ENCODE assay signal across 15 cellular contexts in genomic region chr17:77131919-77132318, GRCh38. TPM values are rescaled to one million over a fixed set of nuclear protein-coding genes. Genes with fewer than 3 reads are reported as not detected.
DNase-seq lines count a peak whose midpoint lies in the region; ATAC-seq and TF ChIP-seq lines count a peak whose summit lies in the region.
"Had no signal": no experiment of that assay in that cellular context is flagged by ENCODE, and none has a peak within 500 bp of the region (broad histone marks: within the 10 kb centered on the region; RNA-seq: fewer than 3 reads in every experiment).

No MANE protein-coding gene starts in this region.

- H3K27ac Mint-ChIP-seq in activated CD4-positive, alpha-beta memory T cell treated with anti-CD3 and anti-CD28 coated beads, Interleukin-2, amount 10 ng/mL, durations not matched to agents 7 days and 5 days: no peak overlapping the region
- H3K27ac Mint-ChIP-seq: activated CD8-positive, alpha-beta memory T cell treated with anti-CD3 and anti-CD28 coated beads, Interleukin-2, amount 10 ng/mL, durations not matched to agents 7 days and 5 days; activated naive CD4-positive, alpha-beta T cell treated with anti-CD3 and anti-CD28 coated beads, Interleukin-2, amount 50 U/mL, for 24 hours had no signal

- H3K4me3 Mint-ChIP-seq in activated CD4-positive, alpha-beta memory T cell treated with anti-CD3 and anti-CD28 coated beads, Interleukin-2, amount 10 ng/mL, durations not matched to agents 7 days and 5 days: no peak overlapping the region
- H3K4me3 Mint-ChIP-seq: activated CD8-positive, alpha-beta memory T cell treated with anti-CD3 and anti-CD28 coated beads, Interleukin-2, amount 10 ng/mL, durations not matched to agents 7 days and 5 days; activated naive CD4-positive, alpha-beta T cell treated with anti-CD3 and anti-CD28 coated beads, Interleukin-2, amount 50 U/mL, for 24 hours; neural crest cell had no signal

- no peak for TF ChIP-seq POLR2A in GM18505 (IDR thresholded peaks at IDR 0.05; ENCODE audit: borderline replicate concordance, extremely low read depth, insufficient read depth, insufficient read length)

- H3K27me3 Mint-ChIP-seq in activated CD4-positive, alpha-beta memory T cell treated with anti-CD3 and anti-CD28 coated beads, Interleukin-2, amount 10 ng/mL, durations not matched to agents 7 days and 5 days: no peaks in the 10 kb centered on the region
- H3K27me3 Mint-ChIP-seq: activated CD8-positive, alpha-beta memory T cell treated with anti-CD3 and anti-CD28 coated beads, Interleukin-2, amount 10 ng/mL, durations not matched to agents 7 days and 5 days; activated naive CD4-positive, alpha-beta T cell treated with anti-CD3 and anti-CD28 coated beads, Interleukin-2, amount 50 U/mL, for 24 hours had no signal

- peaks cover 19% of the 10 kb centered on the region for H3K4me1 ChIP-seq in SJCRH30

- H3K9me3 Mint-ChIP-seq in activated CD4-positive, alpha-beta memory T cell treated with anti-CD3 and anti-CD28 coated beads, Interleukin-2, amount 10 ng/mL, durations not matched to agents 7 days and 5 days: peaks cover 12% of the 10 kb centered on the region
- H3K9me3 Mint-ChIP-seq: activated naive CD4-positive, alpha-beta T cell treated with anti-CD3 and anti-CD28 coated beads, Interleukin-2, amount 50 U/mL, for 24 hours; neural crest cell had no signal

- no peaks in the 10 kb centered on the region for H3K36me3 ChIP-seq in SJCRH30
- H3K36me3 ChIP-seq: transverse colon had no signal

- no peak overlapping the region for H3K4me3 ChIP-seq in cardiac fibroblast (replicated peaks in 1 of 2; ENCODE audit: low read depth in 2 of 2, low read length in 2 of 2)
- H3K4me3 ChIP-seq in SJCRH30: no peak overlapping the region
- H3K4me3 ChIP-seq: transverse colon had no signal

- peaks cover 45% of the 10 kb centered on the region for H3K4me1 Mint-ChIP-seq in activated CD4-positive, alpha-beta memory T cell treated with anti-CD3 and anti-CD28 coated beads, Interleukin-2, amount 10 ng/mL, durations not matched to agents 7 days and 5 days

- no peak overlapping the region for H3K27ac ChIP-seq in SJCRH30
- H3K27ac ChIP-seq: transverse colon had no signal

- POLR2A ChIA-PET in activated CD4-positive, alpha-beta memory T cell treated with anti-CD3 and anti-CD28 coated beads, Interleukin-2, amount 10 ng/mL, durations not matched to agents 7 days and 5 days (lab: Charles Lee): interaction anchor here (5.2 kb wide), 1 partner anchor 8 kb away, joined by 148 read pairs; the partner anchor contains the start of gene SEC14L1

- H3K27me3 ChIP-seq in SJCRH30: no peaks in the 10 kb centered on the region
- H3K27me3 ChIP-seq: transverse colon had no signal

- no peaks in the 10 kb centered on the region for H3K9me3 ChIP-seq in SJCRH30 (replicated peaks)
- H3K9me3 ChIP-seq: transverse colon had no signal

- intact Hi-C loops in Right ventricle myocardium superior (cut with DNase I): no loop called here
- intact Hi-C loops in Right ventricle myocardium inferior (cut with DNase I): no loop called here

- CTCF ChIA-PET in activated CD4-positive, alpha-beta memory T cell treated with anti-CD3 and anti-CD28 coated beads, Interleukin-2, amount 10 ng/mL, durations not matched to agents 7 days and 5 days (lab: Charles Lee): interaction anchor here (0.7 kb wide), 2 partner anchors 64 to 83 kb away, joined by 3 read pairs; no protein-coding TSS in a partner anchor

- peak; percentile 15 for ATAC-seq in Right ventricle myocardium superior (ENCODE audit: poor library complexity)
- no peak for ATAC-seq in Right ventricle myocardium inferior
- ATAC-seq in GM18505 (IDR thresholded peaks at IDR 0.05; ENCODE audit: unreplicated experiment): no peak
- ATAC-seq: activated CD8-positive, alpha-beta memory T cell treated with anti-CD3 and anti-CD28 coated beads, Interleukin-2, amount 10 ng/mL, durations not matched to agents 7 days and 5 days had no signal

- peaks cover 16% of the 10 kb centered on the region for H3K36me3 Mint-ChIP-seq in activated CD4-positive, alpha-beta memory T cell treated with anti-CD3 and anti-CD28 coated beads, Interleukin-2, amount 10 ng/mL, durations not matched to agents 7 days and 5 days (ENCODE audit: low read depth)

- DNase-seq in Right ventricle myocardium superior (no peak), Right ventricle myocardium inferior (ENCODE audit: missing footprints) (no peak), cardiac fibroblast (ENCODE audit: low read depth in 2 of 2) (peak; percentile 69 to 88), iris pigment epithelial cell (ENCODE audit: low read depth) (peak; percentile 64), SJCRH30 (no peak), SIG-M5 treated with dmso at 0.1 percent for 504 hours (lab: John Stamatoyannopoulos, UW; ENCODE audit: unreplicated experiment) (no peak)
- DNase-seq in activated CD4-positive, alpha-beta memory T cell treated with anti-CD3 and anti-CD28 coated beads, Interleukin-2, amount 10 ng/mL, durations not matched to agents 7 days and 5 days: no peak
- DNase-seq: activated CD8-positive, alpha-beta memory T cell treated with anti-CD3 and anti-CD28 coated beads, Interleukin-2, amount 10 ng/mL, durations not matched to agents 7 days and 5 days; Calu3; Kasumi-1; left cardiac atrium; transverse colon had no signal

- no peak for TF ChIP-seq CTCF in cardiac fibroblast (IDR thresholded peaks at IDR 0.05; ENCODE audit: low read depth, low read length)

RNA-seq across cellular contexts. Expression of gene SEC14L1, which starts 8.8 kb away (rescaled TPM):
- 63.9 TPM for total RNA-seq in Right ventricle myocardium superior
- 65.5 TPM for total RNA-seq in Right ventricle myocardium inferior
- 40.7 and 50.0 TPM in 2 replicates for total RNA-seq in SJCRH30 (2014; rRNA removed; shearing (Covaris generic))
- total RNA-seq in activated CD4-positive, alpha-beta memory T cell treated with anti-CD3 and anti-CD28 coated beads, Interleukin-2, amount 10 ng/mL, durations not matched to agents 7 days and 5 days: 10 to 100 TPM; 77.2 to 82.2 TPM

Comparison
In these comparisons a context has a peak if more than half of its experiments do, and no peak if none do; other contexts are left out.
1. DNase-seq: peak in cardiac fibroblast (2 of 2) and iris pigment epithelial cell (single experiment); none in Right ventricle myocardium superior (single experiment), Right ventricle myocardium inferior (single experiment), SJCRH30 (0 of 2), activated CD4-positive, alpha-beta memory T cell treated with anti-CD3 and anti-CD28 coated beads, Interleukin-2, amount 10 ng/mL, durations not matched to agents 7 days and 5 days (single experiment) and SIG-M5 treated with dmso at 0.1 percent for 504 hours (single experiment).